In genomic region chr2:109236147-109236546, GRCh38 we compare ENCODE assay signal across 29 cellular contexts.
"Had no signal": no experiment of that assay in that cellular context is flagged by ENCODE, and none has a peak within 500 bp of the region (broad histone marks: within the 10 kb centered on the region; RNA-seq: fewer than 3 reads in every experiment).

No MANE protein-coding gene starts in this region.

- H3K9me3 ChIP-seq: colonic mucosa, esophagus squamous epithelium, left lung, pancreas, suprapubic skin, transverse colon, upper lobe of right lung, uterus had no signal

- H3K36me3 ChIP-seq: colonic mucosa, esophagus squamous epithelium, heart right ventricle, left lung, pancreas, suprapubic skin, transverse colon, upper lobe of right lung, uterus had no signal

- H3K4me3 ChIP-seq: colonic mucosa, esophagus squamous epithelium, heart right ventricle, left lung, pancreas, smooth muscle cell, suprapubic skin, transverse colon, upper lobe of right lung, uterus had no signal

- H3K27ac ChIP-seq: colonic mucosa, esophagus squamous epithelium, heart right ventricle, pancreas, suprapubic skin, transverse colon, upper lobe of right lung, uterus had no signal

- H3K4me1 ChIP-seq: colonic mucosa, pancreas had no signal

- H3K27ac Mint-ChIP-seq: dendritic cell treated with granulocyte-macrophage colony-stimulating factor and Interleukin-4, amounts not matched to agents 40 ng/mL and 50 ng/mL, for 4 days; stimulated activated naive CD8-positive, alpha-beta T cell treated with anti-CD3 and anti-CD28 coated beads, Interleukin-15, amount 100 ng/mL, for 72 hours had no signal

- H3K9me3 Mint-ChIP-seq: dendritic cell treated with granulocyte-macrophage colony-stimulating factor and Interleukin-4, amounts not matched to agents 40 ng/mL and 50 ng/mL, for 4 days; nephron had no signal

- ATAC-seq: left cardiac atrium; left lung; naive thymus-derived CD4-positive, alpha-beta T cell; pancreas; sciatic nerve; stimulated activated naive CD8-positive, alpha-beta T cell treated with anti-CD3 and anti-CD28 coated beads, Interleukin-15, amount 100 ng/mL, for 72 hours; upper lobe of right lung had no signal

- H3K27me3 ChIP-seq: colonic mucosa, esophagus squamous epithelium, heart right ventricle, left lung, pancreas, suprapubic skin, transverse colon, upper lobe of right lung, uterus had no signal

- H3K4me2 ChIP-seq: smooth muscle cell had no signal

- H3K4me3 Mint-ChIP-seq: dendritic cell treated with granulocyte-macrophage colony-stimulating factor and Interleukin-4, amounts not matched to agents 40 ng/mL and 50 ng/mL, for 4 days; naive thymus-derived CD4-positive, alpha-beta T cell; nephron; stimulated activated naive CD8-positive, alpha-beta T cell treated with anti-CD3 and anti-CD28 coated beads, Interleukin-15, amount 100 ng/mL, for 72 hours had no signal

- DNase-seq: colonic mucosa; effector memory CD4-positive, alpha-beta T cell; erythroblast; esophagus squamous epithelium; foreskin melanocyte; glutamatergic neuron; heart right ventricle; hippocampal formation; left cardiac atrium; left lung; mesendoderm; midbrain; naive thymus-derived CD4-positive, alpha-beta T cell; occipital lobe; pancreas; stimulated activated CD4-positive, alpha-beta T cell treated with anti-CD3 and anti-CD28 coated beads, Interleukin-12 subunit alpha, Interleukin-12 subunit beta, amount 100 ng/mL, for 4 hours; stimulated activated CD4-positive, alpha-beta T cell treated with anti-CD3 and anti-CD28 coated beads, Interleukin-1b, Interleukin-23, amount 100 ng/mL, for 48 hours; stimulated activated CD4-positive, alpha-beta T cell treated with anti-CD3 and anti-CD28 coated beads, Interleukin-4, amount 100 ng/mL, for 1 hour; stimulated activated CD8-positive, alpha-beta memory T cell treated with anti-CD3 and anti-CD28 coated beads, Interleukin-4, amount 100 ng/mL, for 48 hours; stimulated activated naive CD4-positive, alpha-beta T cell; stimulated activated naive CD8-positive, alpha-beta T cell treated with anti-CD3 and anti-CD28 coated beads, Interleukin-15, amount 100 ng/mL, for 72 hours; transverse colon; upper lobe of right lung; uterus had no signal

- H3K27me3 Mint-ChIP-seq: dendritic cell treated with granulocyte-macrophage colony-stimulating factor and Interleukin-4, amounts not matched to agents 40 ng/mL and 50 ng/mL, for 4 days; stimulated activated naive CD8-positive, alpha-beta T cell treated with anti-CD3 and anti-CD28 coated beads, Interleukin-15, amount 100 ng/mL, for 72 hours had no signal
